Comparison of ENCODE assay signal across 8 cellular contexts in the genomic region with DNA sequence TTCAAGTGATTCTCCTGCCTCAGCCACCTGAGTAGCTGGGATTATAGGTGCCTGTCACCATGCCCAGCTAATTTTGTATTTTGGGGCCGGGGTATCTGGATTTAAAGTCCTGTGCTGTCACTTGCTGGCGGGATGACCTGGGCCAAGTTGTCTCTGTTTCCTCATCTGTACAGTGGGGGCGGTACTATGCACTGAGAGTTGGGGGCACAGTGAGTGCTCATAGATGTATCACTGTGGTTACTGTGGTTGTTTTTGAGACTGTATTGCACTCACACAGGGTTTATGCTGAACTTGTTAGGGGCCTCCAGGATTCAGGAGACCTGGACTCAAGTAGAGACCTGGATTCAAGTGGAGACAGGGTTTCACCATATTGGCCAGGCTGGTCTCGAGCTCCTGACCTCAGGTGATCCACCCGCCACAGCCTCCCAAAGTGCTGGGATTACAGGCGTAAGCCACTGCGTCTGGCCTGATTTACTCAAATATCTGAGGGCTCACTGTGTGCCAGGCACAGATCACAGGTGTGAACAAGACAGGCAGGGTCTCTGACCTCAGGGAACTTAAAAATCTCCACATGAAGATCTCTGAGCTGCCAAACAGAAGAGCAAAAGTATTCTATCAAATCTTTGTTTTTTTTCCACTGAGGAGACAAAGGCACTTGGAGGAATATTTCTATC.
A peak's percentile ranks its signal among the peaks of the same experiment; 100 is the strongest.
DNase-seq lines count a peak whose midpoint lies in the region; ATAC-seq lines count a peak whose summit lies in the region.
"Not testable (repeated sequence)": the region's sequence is repeated elsewhere in the genome, so short reads cannot be mapped to it uniquely, and the experiment has no call there.

No MANE protein-coding gene starts in this region.

- H3K27ac ChIP-seq in epithelial cell of prostate (peak overlapping the region; percentile 84), mucosa of rectum (ENCODE audit: low read depth in 2 of 2, low read length in 2 of 2) (peak overlapping the region; percentile 67 to 87)

- ATAC-seq in GM18498 (IDR thresholded peaks at IDR 0.05; ENCODE audit: unreplicated experiment): peak; percentile 68
- ATAC-seq in GM21447 (IDR thresholded peaks at IDR 0.05; ENCODE audit: unreplicated experiment): peak; percentile 52
- ATAC-seq in HG03066 (IDR thresholded peaks at IDR 0.05; ENCODE audit: low read depth, unreplicated experiment): peak; percentile 70
- peak; percentile 74 for ATAC-seq in activated T-helper 17 cell treated with anti-CD3 and anti-CD28 coated beads, Interleukin-2, amount 50 U/mL, for 72 hours (replicated peaks)

- not testable (repeated sequence) for H3K27me3 Mint-ChIP-seq in activated T-helper 17 cell treated with anti-CD3 and anti-CD28 coated beads, Interleukin-2, amount 50 U/mL, for 72 hours

- H3K4me3 Mint-ChIP-seq in activated T-helper 17 cell treated with anti-CD3 and anti-CD28 coated beads, Interleukin-2, amount 50 U/mL, for 72 hours: not testable (repeated sequence)

- H3K36me3 ChIP-seq in mucosa of rectum (ENCODE audit: control insufficient read depth in 2 of 2, insufficient read depth in 2 of 2, low read length in 2 of 2): not testable (repeated sequence)

- peak overlapping the region; percentile 54 for H3K27ac Mint-ChIP-seq in activated T-helper 17 cell treated with anti-CD3 and anti-CD28 coated beads, Interleukin-2, amount 50 U/mL, for 72 hours

- H3K9me3 Mint-ChIP-seq in activated T-helper 17 cell treated with anti-CD3 and anti-CD28 coated beads, Interleukin-2, amount 50 U/mL, for 72 hours: not testable (repeated sequence)

- DNase-seq in NCI-H2196 (lab: John Stamatoyannopoulos, UW; ENCODE audit: unreplicated experiment) (peak; percentile 17), stromal cell of bone marrow (ENCODE audit: low read depth) (peak; percentile 62)
- DNase-seq in epithelial cell of prostate (ENCODE audit: low read depth, low spot score): not testable (repeated sequence)

- H3K4me1 Mint-ChIP-seq in activated T-helper 17 cell treated with anti-CD3 and anti-CD28 coated beads, Interleukin-2, amount 50 U/mL, for 72 hours: not testable (repeated sequence)

- H3K9ac ChIP-seq in mucosa of rectum (ENCODE audit: low read depth in 1 of 2, low read length in 2 of 2): peak overlapping the region in 1 of 2 donors; percentile 12

- not testable (repeated sequence) for H3K9me3 ChIP-seq in mucosa of rectum (ENCODE audit: control insufficient read depth in 2 of 2, low read length in 2 of 2)

- H3K4me3 ChIP-seq in mucosa of rectum (ENCODE audit: low read length in 2 of 2): not testable (repeated sequence)

- not testable (repeated sequence) for H3K27me3 ChIP-seq in mucosa of rectum (ENCODE audit: control insufficient read depth in 2 of 2, insufficient read depth in 2 of 2, low read length in 2 of 2)

- not testable (repeated sequence) for H3K36me3 Mint-ChIP-seq in activated T-helper 17 cell treated with anti-CD3 and anti-CD28 coated beads, Interleukin-2, amount 50 U/mL, for 72 hours (ENCODE audit: low read depth)

- peaks cover 53 to 63% of the 10 kb centered on the region in 2 donors for H3K4me1 ChIP-seq in mucosa of rectum (ENCODE audit: control insufficient read depth in 2 of 2, insufficient read depth in 2 of 2, low read length in 2 of 2)
